ENCODE assay signal across 21 cellular contexts in the genomic region with DNA sequence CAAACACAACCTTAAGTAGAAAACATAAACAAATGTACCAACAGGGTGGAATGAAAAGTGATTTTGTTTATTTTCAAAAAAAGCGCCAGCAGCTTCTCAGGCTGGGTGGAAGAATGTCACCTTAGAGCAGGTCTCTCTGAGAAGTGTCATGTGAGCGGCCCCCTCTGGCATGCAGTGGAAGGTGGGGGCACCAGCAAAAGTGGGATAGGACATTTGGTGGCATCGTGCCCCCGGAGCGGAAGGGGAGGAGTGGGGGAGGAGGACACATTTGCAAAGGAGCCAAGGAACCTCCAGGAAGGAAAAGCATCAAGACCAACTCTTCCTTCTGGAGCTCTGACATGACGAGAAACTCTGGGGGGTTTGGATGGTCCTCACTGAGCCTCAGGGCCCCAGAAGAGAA.
"Had no signal": no experiment of that assay in that cellular context is flagged by ENCODE, and none has a peak within 500 bp of the region (broad histone marks: within the 10 kb centered on the region; RNA-seq: fewer than 3 reads in every experiment).

No MANE protein-coding gene starts in this region.

- DNase-seq: dermis blood vessel endothelial cell; foreskin melanocyte; heart right ventricle; hypothalamus; kidney glomerular epithelial cell; mammary epithelial cell; mucosa of descending colon; naive thymus-derived CD8-positive, alpha-beta T cell; occipital lobe; psoas muscle; retina; stimulated activated CD4-positive, alpha-beta T cell treated with anti-CD3 and anti-CD28 coated beads, Interleukin-2, amount 100 ng/mL, for 24 hours; stimulated activated CD4-positive, alpha-beta T cell treated with anti-CD3 and anti-CD28 coated beads, Interleukin-4, amount 100 ng/mL, for 4 hours; stimulated activated naive B cell treated with anti-CD40 and anti-IgM and Interleukin-4, amounts not matched to agents 10 μg/mL and 1 μg/mL and 100 μg/mL, for 72 hours; stimulated activated naive CD8-positive, alpha-beta T cell treated with anti-CD3 and anti-CD28 coated beads, Interleukin-15, amount 100 ng/mL, for 72 hours; testis; transverse colon had no signal

- H3K79me2 ChIP-seq: parathyroid adenoma had no signal

- H3K4me3 ChIP-seq: heart right ventricle, mucosa of descending colon, neural progenitor cell, psoas muscle, testis, transverse colon had no signal

- H3K36me3 ChIP-seq: heart right ventricle, neural progenitor cell, transverse colon had no signal

- H2AFZ ChIP-seq: neural progenitor cell, parathyroid adenoma had no signal

- H3K27me3 Mint-ChIP-seq: stimulated activated naive CD8-positive, alpha-beta T cell treated with anti-CD3 and anti-CD28 coated beads, Interleukin-15, amount 100 ng/mL, for 72 hours had no signal

- H3K27ac ChIP-seq: heart right ventricle, neural progenitor cell, parathyroid adenoma, psoas muscle, testis, transverse colon had no signal

- H3K4me3 Mint-ChIP-seq: naive thymus-derived CD8-positive, alpha-beta T cell; neural progenitor cell; stimulated activated naive B cell treated with anti-CD40 and anti-IgM and Interleukin-4, amounts not matched to agents 10 μg/mL and 1 μg/mL and 100 μg/mL, for 72 hours; stimulated activated naive CD8-positive, alpha-beta T cell treated with anti-CD3 and anti-CD28 coated beads, Interleukin-15, amount 100 ng/mL, for 72 hours had no signal

- ATAC-seq: heart right ventricle; left lobe of liver; mucosa of descending colon; naive thymus-derived CD8-positive, alpha-beta T cell; psoas muscle; sciatic nerve; stimulated activated naive B cell treated with anti-CD40 and anti-IgM and Interleukin-4, amounts not matched to agents 10 μg/mL and 1 μg/mL and 100 μg/mL, for 72 hours; stimulated activated naive CD8-positive, alpha-beta T cell treated with anti-CD3 and anti-CD28 coated beads, Interleukin-15, amount 100 ng/mL, for 72 hours had no signal

- H3K4me1 ChIP-seq: heart right ventricle, neural progenitor cell, parathyroid adenoma, psoas muscle, testis, transverse colon had no signal

- H3K36me3 Mint-ChIP-seq: naive thymus-derived CD8-positive, alpha-beta T cell; neural progenitor cell; stimulated activated naive B cell treated with anti-CD40 and anti-IgM and Interleukin-4, amounts not matched to agents 10 μg/mL and 1 μg/mL and 100 μg/mL, for 72 hours had no signal

- H3K4me1 Mint-ChIP-seq: stimulated activated naive B cell treated with anti-CD40 and anti-IgM and Interleukin-4, amounts not matched to agents 10 μg/mL and 1 μg/mL and 100 μg/mL, for 72 hours; stimulated activated naive CD8-positive, alpha-beta T cell treated with anti-CD3 and anti-CD28 coated beads, Interleukin-15, amount 100 ng/mL, for 72 hours had no signal

- H3K27ac Mint-ChIP-seq: neural progenitor cell; stimulated activated naive B cell treated with anti-CD40 and anti-IgM and Interleukin-4, amounts not matched to agents 10 μg/mL and 1 μg/mL and 100 μg/mL, for 72 hours had no signal

- H3K4me2 ChIP-seq: neural progenitor cell had no signal

- H3K9me3 ChIP-seq: heart right ventricle, mucosa of descending colon, psoas muscle, testis, transverse colon had no signal
